Comparison of ENCODE assay signal across 19 cellular contexts in genomic region chr9:29039258-29039657, GRCh38.
DNase-seq lines count a peak whose midpoint lies in the region; ATAC-seq and TF ChIP-seq lines count a peak whose summit lies in the region.
"Had no signal": no experiment of that assay in that cellular context is flagged by ENCODE, and none has a peak within 500 bp of the region (broad histone marks: within the 10 kb centered on the region; RNA-seq: fewer than 3 reads in every experiment).

No MANE protein-coding gene starts in this region.

- no peaks in the 10 kb centered on the region for H3K27me3 ChIP-seq in esophagus (ENCODE audit: control insufficient read depth in 1 of 2, insufficient read depth in 2 of 2, low read length in 2 of 2)
- H3K27me3 ChIP-seq in mesendoderm (ENCODE audit: insufficient read depth, low read length, poor library complexity) = no peaks in the 10 kb centered on the region
- H3K27me3 ChIP-seq: colonic mucosa, hepatocyte had no signal

- H3K4me3 ChIP-seq in GM12865 (ENCODE audit: low read depth, low read length) (no peak overlapping the region), esophagus (ENCODE audit: low read depth in 1 of 2, low read length in 2 of 2) (no peak overlapping the region), retinal pigment epithelial cell (ENCODE audit: low read length) (no peak overlapping the region), mesendoderm (ENCODE audit: low read length) (no peak overlapping the region), lower leg skin (ENCODE audit: low read depth, poor library complexity, severe bottlenecking) (no peak overlapping the region)
- H3K4me3 ChIP-seq: colonic mucosa, hepatocyte, mucosa of descending colon had no signal

- no peak for TF ChIP-seq POLR2A in lower leg skin (IDR thresholded peaks at IDR 0.05)

- no peak overlapping the region for H3K56ac ChIP-seq in mesendoderm (ENCODE audit: low read length)

- peaks cover 0 to 2% of the 10 kb centered on the region in 2 donors for H3K4me1 ChIP-seq in esophagus (ENCODE audit: control insufficient read depth in 2 of 2, insufficient read depth in 2 of 2, low read length in 1 of 2)
- no peaks in the 10 kb centered on the region for H3K4me1 ChIP-seq in mesendoderm (ENCODE audit: control insufficient read depth, low read depth, low read length)
- H3K4me1 ChIP-seq: colonic mucosa had no signal

- H3K9me3 ChIP-seq in esophagus (ENCODE audit: control insufficient read depth in 2 of 2, insufficient read depth in 1 of 2, low read depth in 1 of 2, low read length in 1 of 2) = no peaks in the 10 kb centered on the region
- H3K9me3 ChIP-seq: colonic mucosa, mucosa of descending colon had no signal

- H3K9ac ChIP-seq in mesendoderm (ENCODE audit: low read length) = no peak overlapping the region

- H2AK5ac ChIP-seq in mesendoderm (ENCODE audit: low read length) = no peak overlapping the region

- DNase-seq in GM12865 (ENCODE audit: low read depth) = peak; percentile 2
- DNase-seq in RPMI7951 (ENCODE audit: low read depth) = peak; percentile 7
- DNase-seq in retinal pigment epithelial cell (ENCODE audit: low read depth) = peak; percentile 23
- no peak for DNase-seq in mesendoderm
- DNase-seq in NCI-H526 treated with DMSO at 0.1 percent for 48 hours (lab: John Stamatoyannopoulos, UW) = no peak
- DNase-seq in lower leg skin (ENCODE audit: low spot score in 2 of 2) = no peak
- DNase-seq: activated effector memory CD4-positive, alpha-beta T cell treated with anti-CD3 and anti-CD28 coated beads, Interleukin-2, amount 50 U/mL, for 16 hours; AML-193; colonic mucosa; kidney glomerular epithelial cell; mucosa of descending colon; NCI-H1092 treated with DMSO at 0.1 percent for 48 hours; NCI-H2171 treated with DMSO at 0.1 percent for 48 hours; T-helper 17 cell had no signal

- no peaks in the 10 kb centered on the region for H3K79me1 ChIP-seq in mesendoderm (ENCODE audit: low read length)

- H2BK15ac ChIP-seq in mesendoderm (replicated peaks; ENCODE audit: low read depth) = no peak overlapping the region

- 43 to 49% methylated on average over 2 of the region's 2 CpGs for WGBS in esophagus, 2 donors
- no CpG with 5 or more reads among the region's 2 CpGs for WGBS in mesendoderm (ENCODE audit: extremely low coverage, insufficient coverage, low lambda C conversion rate)
- 60 to 63% methylated on average over 2 of the region's 2 CpGs for WGBS in lower leg skin, 2 donors

- H3K36me3 ChIP-seq in esophagus (ENCODE audit: control insufficient read depth in 2 of 2, insufficient read depth in 2 of 2, low read length in 1 of 2) (no peaks in the 10 kb centered on the region), mesendoderm (ENCODE audit: control insufficient read depth, insufficient read depth, low read length) (no peaks in the 10 kb centered on the region)
- H3K36me3 ChIP-seq: colonic mucosa had no signal

- H2BK5ac ChIP-seq in mesendoderm (ENCODE audit: low read length) = no peak overlapping the region

- no peak overlapping the region for H3K23ac ChIP-seq in mesendoderm (ENCODE audit: low read length)

- H3K18ac ChIP-seq in mesendoderm (ENCODE audit: low read length) = no peak overlapping the region

- H3K4ac ChIP-seq in mesendoderm (ENCODE audit: low read depth, low read length) = no peak overlapping the region

- H3K27ac ChIP-seq in esophagus (ENCODE audit: low read depth in 2 of 2, low read length in 1 of 2) (peak overlapping the region; percentile 36 to 79), mesendoderm (ENCODE audit: low read depth, low read length) (no peak overlapping the region)
- H3K27ac ChIP-seq: colonic mucosa, hepatocyte had no signal

- no peak overlapping the region for H2BK120ac ChIP-seq in mesendoderm (ENCODE audit: low read depth, low read length)

- no peak for ATAC-seq in HG03432 (IDR thresholded peaks at IDR 0.05; ENCODE audit: unreplicated experiment)
- ATAC-seq: mucosa of descending colon, Right ventricle myocardium inferior, sciatic nerve, T-helper 17 cell had no signal

- H4K8ac ChIP-seq in mesendoderm (ENCODE audit: low read depth, low read length) = no peak overlapping the region

- no peak overlapping the region for H3K4me2 ChIP-seq in mesendoderm (ENCODE audit: low read length)
- H3K4me2 ChIP-seq: hepatocyte had no signal

- H3K79me2 ChIP-seq in mesendoderm (ENCODE audit: control insufficient read depth, insufficient read depth, low read length) = no peaks in the 10 kb centered on the region
- H3K79me2 ChIP-seq: hepatocyte had no signal

- TF ChIP-seq CTCF in GM12865 (IDR thresholded peaks at IDR 0.05; ENCODE audit: insufficient read depth, low read depth, low read length, missing control alignments) (no peak), retinal pigment epithelial cell (conservative IDR thresholded peaks at IDR 0.05; ENCODE audit: low read depth, low read length) (no peak), lower leg skin (IDR thresholded peaks at IDR 0.05) (no peak)

- intact Hi-C loops in lower leg skin (cut with DNase I; ENCODE audit: low total_unique reads) = no loop called here

- no peak overlapping the region for H4K5ac ChIP-seq in mesendoderm (ENCODE audit: low read length)

Comparison
In these comparisons a context has a peak if more than half of its experiments do, and no peak if none do; other contexts are left out.
1. DNase-seq: peak in GM12865 (single experiment), RPMI7951 (single experiment) and retinal pigment epithelial cell (single experiment); none in mesendoderm (single experiment), NCI-H526 treated with DMSO at 0.1 percent for 48 hours (single experiment) and lower leg skin (0 of 2).